Comparison of ENCODE assay signal across 30 cellular contexts in the genomic region with DNA sequence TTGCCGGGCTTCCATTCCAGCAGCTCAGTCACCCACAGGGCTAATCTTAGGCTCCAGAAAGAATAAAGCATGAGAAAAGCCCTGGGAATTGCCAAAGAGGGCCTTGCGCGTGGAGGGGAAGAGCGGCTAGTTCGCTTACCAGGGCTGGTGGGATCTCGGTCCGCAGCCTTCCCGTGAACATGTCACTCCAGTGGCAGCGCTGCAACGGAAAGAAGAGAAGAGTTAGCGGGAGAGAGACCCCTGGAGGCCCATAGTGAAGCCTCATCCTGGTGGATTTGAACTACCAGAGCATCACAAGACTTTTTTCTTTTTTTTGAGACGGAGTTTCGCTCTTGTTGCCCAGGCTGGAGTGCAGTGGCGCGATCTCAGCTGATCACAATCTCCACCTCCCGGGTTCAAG.
"Had no signal": no experiment of that assay in that cellular context is flagged by ENCODE, and none has a peak within 500 bp of the region (broad histone marks: within the 10 kb centered on the region; RNA-seq: fewer than 3 reads in every experiment).

No MANE protein-coding gene starts in this region.

- H3K27me3 ChIP-seq: brain microvascular endothelial cell, dorsolateral prefrontal cortex, esophagus muscularis mucosa, foreskin keratinocyte, gastrocnemius medialis, heart left ventricle had no signal

- H3K27ac ChIP-seq: brain microvascular endothelial cell, coronary artery, esophagus muscularis mucosa, foreskin keratinocyte, gastrocnemius medialis, heart left ventricle had no signal

- H3K4me1 ChIP-seq: esophagus muscularis mucosa, foreskin keratinocyte, gastrocnemius medialis, heart left ventricle had no signal

- H3K9me3 Mint-ChIP-seq: activated CD4-positive, alpha-beta memory T cell treated with anti-CD3 and anti-CD28 coated beads for 36 hours; activated CD4-positive, alpha-beta T cell treated with anti-CD3 and anti-CD28 coated beads, Interleukin-2, amount 10 ng/mL, durations not matched to agents 24 days and 14 days; activated T-cell treated with anti-CD3 and anti-CD28 coated beads, Interleukin-2, amount 50 U/mL, for 24 hours; activated T-cell treated with anti-CD3 and anti-CD28 coated beads, Interleukin-2, amount 50 U/mL, for 72 hours; central memory CD8-positive, alpha-beta T cell; dendritic cell treated with granulocyte-macrophage colony-stimulating factor and Interleukin-4, amounts not matched to agents 40 ng/mL and 50 ng/mL, for 4 days had no signal

- H3K4me3 ChIP-seq: coronary artery, dorsolateral prefrontal cortex, esophagus muscularis mucosa, gastrocnemius medialis, heart left ventricle had no signal

- H3K27ac Mint-ChIP-seq: activated CD4-positive, alpha-beta memory T cell treated with anti-CD3 and anti-CD28 coated beads for 36 hours; activated CD4-positive, alpha-beta T cell treated with anti-CD3 and anti-CD28 coated beads for 36 hours; activated CD4-positive, alpha-beta T cell treated with anti-CD3 and anti-CD28 coated beads, Interleukin-2, amount 10 ng/mL, durations not matched to agents 24 days and 14 days; activated CD8-positive, alpha-beta memory T cell treated with anti-CD3 and anti-CD28 coated beads, Interleukin-2, amount 10 ng/mL, durations not matched to agents 7 days and 5 days; activated CD8-positive, alpha-beta T cell treated with anti-CD3 and anti-CD28 coated beads, Interleukin-2, amount 10 ng/mL, durations not matched to agents 7 days and 5 days; activated naive CD8-positive, alpha-beta T cell; activated T-cell treated with anti-CD3 and anti-CD28 coated beads, Interleukin-2, amount 50 U/mL, for 72 hours; dendritic cell treated with granulocyte-macrophage colony-stimulating factor and Interleukin-4, amounts not matched to agents 40 ng/mL and 50 ng/mL, for 4 days had no signal

- H3K4me1 Mint-ChIP-seq: activated CD4-positive, alpha-beta T cell treated with anti-CD3 and anti-CD28 coated beads for 36 hours; activated CD8-positive, alpha-beta memory T cell treated with anti-CD3 and anti-CD28 coated beads, Interleukin-2, amount 10 ng/mL, durations not matched to agents 7 days and 5 days had no signal

- DNase-seq: activated CD4-positive, alpha-beta memory T cell treated with anti-CD3 and anti-CD28 coated beads for 36 hours; activated CD4-positive, alpha-beta T cell treated with anti-CD3 and anti-CD28 coated beads for 36 hours; activated CD4-positive, alpha-beta T cell treated with anti-CD3 and anti-CD28 coated beads, Interleukin-2, amount 10 ng/mL, durations not matched to agents 24 days and 14 days; activated CD4-positive, CD25-positive, alpha-beta regulatory T cell; activated CD4-positive, CD25-positive, alpha-beta regulatory T cell treated with anti-CD3 and anti-CD28 coated beads, Interleukin-2, amount 50 U/mL, for 72 hours; activated CD8-positive, alpha-beta memory T cell treated with anti-CD3 and anti-CD28 coated beads, Interleukin-2, amount 10 ng/mL, durations not matched to agents 7 days and 5 days; activated CD8-positive, alpha-beta memory T cell treated with anti-CD3 and anti-CD28 coated beads, Interleukin-2, amount 50 U/mL, for 48 hours; activated CD8-positive, alpha-beta T cell treated with anti-CD3 and anti-CD28 coated beads, Interleukin-2, amount 10 ng/mL, durations not matched to agents 7 days and 5 days; activated gamma-delta T cell; activated naive CD4-positive, alpha-beta T cell treated with anti-CD3 and anti-CD28 coated beads, Interleukin-2, amount 50 U/mL, for 16 hours; activated naive CD4-positive, alpha-beta T cell treated with Interleukin-2 at 50 U/mL for 16 hours; activated T-cell treated with anti-CD3 and anti-CD28 coated beads for 4 hours; activated T-cell treated with anti-CD3 and anti-CD28 coated beads, Interleukin-2, amount 50 U/mL, for 24 hours; activated T-cell treated with anti-CD3 and anti-CD28 coated beads, Interleukin-2, amount 50 U/mL, for 72 hours; amniotic stem cell; anterior cingulate cortex; brain microvascular endothelial cell; dorsolateral prefrontal cortex; effector memory CD4-positive, alpha-beta T cell; erythroblast; foreskin keratinocyte; gastrocnemius medialis; glutamatergic neuron; T-helper 2 cell had no signal

- H3K4me3 Mint-ChIP-seq: activated CD4-positive, alpha-beta memory T cell treated with anti-CD3 and anti-CD28 coated beads for 36 hours; activated CD4-positive, alpha-beta T cell treated with anti-CD3 and anti-CD28 coated beads for 36 hours; activated CD4-positive, alpha-beta T cell treated with anti-CD3 and anti-CD28 coated beads, Interleukin-2, amount 10 ng/mL, durations not matched to agents 24 days and 14 days; activated CD8-positive, alpha-beta memory T cell treated with anti-CD3 and anti-CD28 coated beads, Interleukin-2, amount 10 ng/mL, durations not matched to agents 7 days and 5 days; activated CD8-positive, alpha-beta T cell treated with anti-CD3 and anti-CD28 coated beads, Interleukin-2, amount 10 ng/mL, durations not matched to agents 7 days and 5 days; activated naive CD8-positive, alpha-beta T cell; activated T-cell treated with anti-CD3 and anti-CD28 coated beads, Interleukin-2, amount 50 U/mL, for 24 hours; activated T-cell treated with anti-CD3 and anti-CD28 coated beads, Interleukin-2, amount 50 U/mL, for 72 hours; dendritic cell treated with granulocyte-macrophage colony-stimulating factor and Interleukin-4, amounts not matched to agents 40 ng/mL and 50 ng/mL, for 4 days had no signal

- ATAC-seq: activated CD4-positive, alpha-beta T cell treated with anti-CD3 and anti-CD28 coated beads for 36 hours; activated CD8-positive, alpha-beta memory T cell treated with anti-CD3 and anti-CD28 coated beads, Interleukin-2, amount 10 ng/mL, durations not matched to agents 7 days and 5 days; activated CD8-positive, alpha-beta T cell treated with anti-CD3 and anti-CD28 coated beads, Interleukin-2, amount 10 ng/mL, durations not matched to agents 7 days and 5 days; activated T-cell treated with anti-CD3 and anti-CD28 coated beads, Interleukin-2, amount 50 U/mL, for 72 hours; foreskin keratinocyte; gastrocnemius medialis; heart left ventricle had no signal

- H3K9me3 ChIP-seq: esophagus muscularis mucosa, gastrocnemius medialis, heart left ventricle had no signal

- H3K27me3 Mint-ChIP-seq: activated CD4-positive, alpha-beta memory T cell treated with anti-CD3 and anti-CD28 coated beads for 36 hours; activated CD4-positive, alpha-beta T cell treated with anti-CD3 and anti-CD28 coated beads for 36 hours; activated CD4-positive, alpha-beta T cell treated with anti-CD3 and anti-CD28 coated beads, Interleukin-2, amount 10 ng/mL, durations not matched to agents 24 days and 14 days; activated CD8-positive, alpha-beta memory T cell treated with anti-CD3 and anti-CD28 coated beads, Interleukin-2, amount 10 ng/mL, durations not matched to agents 7 days and 5 days; activated naive CD8-positive, alpha-beta T cell; activated T-cell treated with anti-CD3 and anti-CD28 coated beads, Interleukin-2, amount 50 U/mL, for 24 hours; central memory CD8-positive, alpha-beta T cell; dendritic cell treated with granulocyte-macrophage colony-stimulating factor and Interleukin-4, amounts not matched to agents 40 ng/mL and 50 ng/mL, for 4 days had no signal
